In genomic region chr6:11172501-11173337, GRCh38 we compare ENCODE assay signal across 8 cellular contexts. TPM values are rescaled to one million over a fixed set of nuclear protein-coding genes. Genes with fewer than 3 reads are reported as not detected.
A peak's percentile ranks its signal among the peaks of the same experiment; 100 is the strongest.
DNase-seq lines count a peak whose midpoint lies in the region; ATAC-seq and TF ChIP-seq lines count a peak whose summit lies in the region.

No MANE protein-coding gene starts in this region.

- CTCF ChIA-PET in GM10248 (lab: Yijun Ruan, JAX), result interaction anchor here (0.7 to 7.9 kb wide), 34 partner anchors 8 to 412 kb away, joined by 3 to 107 read pairs (median 3); partner anchors contain the start of gene NEDD9

- DNase-seq in GM10248 (ENCODE audit: extremely low spot score) (peak; percentile 68), T-helper 9 cell (peak; percentile 79), astrocyte of the hippocampus (ENCODE audit: low read depth, low spot score) (peak; percentile 74), immature natural killer cell (peak; percentile 63 to 70 (median 66))
- DNase-seq in stimulated activated CD4-positive, alpha-beta T cell treated with anti-CD3 and anti-CD28 coated beads, Interleukin-1b, Interleukin-23, amount 100 ng/mL, for 1 hour (ENCODE audit: low read depth in 2 of 2), result peak; percentile 27 to 71

- H3K4me3 Mint-ChIP-seq in immature natural killer cell, result peak overlapping the region; percentile 64 to 78 (median 67)

- H3K27ac Mint-ChIP-seq in immature natural killer cell, result peak overlapping the region in 2 of 6 donors; percentile 58 to 83

- TF ChIP-seq CTCF in GM10248 (IDR thresholded peaks at IDR 0.05; ENCODE audit: control extremely low read depth, extremely low read depth, low read depth, missing control alignments), result peak; percentile 69
- TF ChIP-seq CTCF in KMS-11 (conservative IDR thresholded peaks at IDR 0.05; ENCODE audit: low read depth, low read length), result peak; percentile 84

- no peak overlapping the region for H3K27ac ChIP-seq in KMS-11

- peaks cover 0 to 4% (median 2%) of the 10 kb centered on the region in 3 donors for H3K27me3 Mint-ChIP-seq in immature natural killer cell (ENCODE audit: low read depth in 3 of 3)

- no peak overlapping the region for H3K4me2 ChIP-seq in KMS-11

- H3K9me3 Mint-ChIP-seq in immature natural killer cell, result no peaks in the 10 kb centered on the region

- no peaks in the 10 kb centered on the region for H4K20me1 ChIP-seq in KMS-11 (ENCODE audit: insufficient read depth)

- POLR2A ChIA-PET in GM10248 (lab: Yijun Ruan, JAX), result no interaction called here

- no peaks in the 10 kb centered on the region for H3K36me3 Mint-ChIP-seq in immature natural killer cell

- no peak overlapping the region for H3K9ac ChIP-seq in KMS-11

- H3K36me3 ChIP-seq in KMS-11 (ENCODE audit: insufficient read depth), result no peaks in the 10 kb centered on the region

- H3K4me3 ChIP-seq in KMS-11 (IDR thresholded peaks at IDR 0.05; ENCODE audit: insufficient read depth, low read depth, low read length), result no peak overlapping the region

- no peaks in the 10 kb centered on the region for H3K4me1 ChIP-seq in KMS-11 (ENCODE audit: low read depth, poor library complexity, severe bottlenecking)

- H2AFZ ChIP-seq in KMS-11 (ENCODE audit: low read depth), result no peak overlapping the region

- no peaks in the 10 kb centered on the region for H3K27me3 ChIP-seq in KMS-11 (ENCODE audit: insufficient read depth, low read depth)

- no peaks in the 10 kb centered on the region for H3K79me2 ChIP-seq in KMS-11 (ENCODE audit: insufficient read depth, low read depth)

- ATAC-seq in HG03159 (IDR thresholded peaks at IDR 0.05; ENCODE audit: unreplicated experiment) (no peak), GM18520 (IDR thresholded peaks at IDR 0.05; ENCODE audit: unreplicated experiment) (no peak)

- H3K4me1 Mint-ChIP-seq in immature natural killer cell, result peaks cover 18 to 20% of the 10 kb centered on the region in 2 donors

RNA-seq across cellular contexts. Expression of gene NEDD9, which starts 59.7 kb away (rescaled TPM):
- 10 to 100 TPM; 26.2 to 73.6 (median 27.6) TPM for polyA plus RNA-seq in immature natural killer cell
